Comparison of ENCODE assay signal across 20 cellular contexts in the genomic region with DNA sequence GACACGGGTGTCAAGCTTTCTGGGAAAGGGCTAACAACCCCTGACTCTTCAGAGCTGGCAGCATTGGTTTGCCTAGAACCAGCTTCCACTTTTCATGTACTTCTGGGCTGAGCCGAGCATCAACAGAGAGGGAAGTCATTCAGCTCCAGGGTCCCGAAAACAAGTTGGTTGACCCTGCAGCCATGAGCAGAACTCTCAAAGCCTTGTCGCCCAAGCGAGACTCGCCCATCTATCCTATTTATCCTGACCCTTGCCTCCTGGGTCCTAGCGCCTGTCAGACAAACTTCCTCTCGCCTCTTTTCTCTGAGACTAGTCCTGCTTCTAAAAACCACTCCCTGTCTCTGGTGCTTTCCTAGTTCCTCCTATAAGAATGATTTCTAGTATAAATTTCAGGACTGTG. TPM values are rescaled to one million over a fixed set of nuclear protein-coding genes. Genes with fewer than 3 reads are reported as not detected.
DNase-seq lines count a peak whose midpoint lies in the region; ATAC-seq, FAIRE-seq and TF ChIP-seq lines count a peak whose summit lies in the region.
"Had no signal": no experiment of that assay in that cellular context is flagged by ENCODE, and none has a peak within 500 bp of the region (broad histone marks: within the 10 kb centered on the region; RNA-seq: fewer than 3 reads in every experiment).

No MANE protein-coding gene starts in this region.

- POLR2A ChIA-PET in HepG2 (lab: Yijun Ruan, JAX): no interaction called here

- H3K27me3 Mint-ChIP-seq in activated T-helper 1 cell treated with anti-CD3 and anti-CD28 coated beads, Interleukin-12 subunit alpha, Interleukin-12 subunit beta, Interleukin-2, Interleukin-4 antibody, amounts not matched to agents 30 ng/mL and 10 ng/mL and 1 ng/mL, durations not matched to agents 14 hours and 24 hours and 36 hours (ENCODE audit: insufficient read depth): peaks cover 3% of the 10 kb centered on the region
- H3K27me3 Mint-ChIP-seq in stimulated activated naive CD8-positive, alpha-beta T cell treated with anti-CD3 and anti-CD28 coated beads, Interleukin-15, amount 100 ng/mL, for 72 hours: peaks cover 20% of the 10 kb centered on the region

- no peaks in the 10 kb centered on the region for H3K4me1 Mint-ChIP-seq in activated T-helper 1 cell treated with anti-CD3 and anti-CD28 coated beads, Interleukin-12 subunit alpha, Interleukin-12 subunit beta, Interleukin-2, Interleukin-4 antibody, amounts not matched to agents 30 ng/mL and 10 ng/mL and 1 ng/mL, durations not matched to agents 14 hours and 24 hours and 36 hours (ENCODE audit: low read depth)
- H3K4me1 Mint-ChIP-seq in stimulated activated naive CD8-positive, alpha-beta T cell treated with anti-CD3 and anti-CD28 coated beads, Interleukin-15, amount 100 ng/mL, for 72 hours: no peaks in the 10 kb centered on the region

- intact Hi-C loops in HepG2 (cut with micrococcal nuclease; ENCODE audit: unreplicated experiment): no loop called here
- intact Hi-C loops in right lobe of liver (cut with DNase I): no loop called here
- intact Hi-C loops in activated T-helper 1 cell treated with anti-CD3 and anti-CD28 coated beads, Interleukin-12 subunit alpha, Interleukin-12 subunit beta, Interleukin-2, Interleukin-4 antibody, amounts not matched to agents 30 ng/mL and 10 ng/mL and 1 ng/mL, durations not matched to agents 14 hours and 24 hours and 36 hours (cut with micrococcal nuclease): no loop called here
- intact Hi-C loops in kidney (cut with DNase I): no loop called here

- H3K27me3 ChIP-seq in HepG2 (ENCODE audit: control insufficient read depth in 1 of 2, insufficient read depth in 2 of 2, low read length in 2 of 2) (peaks cover 0 to 12% of the 10 kb centered on the region in 2 experiments; a peak in 1 of 5 replicates), right lobe of liver (no peaks in the 10 kb centered on the region), lung (ENCODE audit: control insufficient read depth, insufficient read depth) (no peaks in the 10 kb centered on the region)

- H3K4me3 ChIP-seq in HepG2 (replicated peaks in 1 of 3; ENCODE audit: insufficient read depth in 1 of 3, low read depth in 2 of 3, low read length in 3 of 3): no peak overlapping the region
- H3K4me3 ChIP-seq in right lobe of liver: no peak overlapping the region
- no peak overlapping the region for H3K4me3 ChIP-seq in lung
- no peak overlapping the region for H3K4me3 ChIP-seq in kidney (ENCODE audit: low read length in 2 of 2)

- FAIRE-seq in HepG2 (lab: Jason Lieb, UNC) (no peak), kidney (lab: Jason Lieb, UNC) (no peak)
- FAIRE-seq: A204.1, G401.6, GM12891, H54 had no signal

- no peak for TF ChIP-seq RAD21 in HepG2 (CRISPR knock-in tag; IDR thresholded peaks at IDR 0.05)

- H3K79me2 ChIP-seq in HepG2 (ENCODE audit: insufficient read depth, low read length): no peaks in the 10 kb centered on the region

- H3K4me1 ChIP-seq in HepG2 (ENCODE audit: insufficient read depth, low read length): no peaks in the 10 kb centered on the region
- no peaks in the 10 kb centered on the region for H3K4me1 ChIP-seq in right lobe of liver
- H3K4me1 ChIP-seq in lung (ENCODE audit: control insufficient read depth in 2 of 2, insufficient read depth in 2 of 2, low read length in 2 of 2): no peaks in the 10 kb centered on the region
- no peaks in the 10 kb centered on the region for H3K4me1 ChIP-seq in kidney (ENCODE audit: control insufficient read depth in 1 of 2, insufficient read depth in 1 of 2, low read depth in 1 of 2, low read length in 2 of 2)

- H3K4me3 Mint-ChIP-seq in activated T-helper 1 cell treated with anti-CD3 and anti-CD28 coated beads, Interleukin-12 subunit alpha, Interleukin-12 subunit beta, Interleukin-2, Interleukin-4 antibody, amounts not matched to agents 30 ng/mL and 10 ng/mL and 1 ng/mL, durations not matched to agents 14 hours and 24 hours and 36 hours: no peak overlapping the region
- peak overlapping the region in 1 of 2 donors; percentile 31 for H3K4me3 Mint-ChIP-seq in stimulated activated naive CD8-positive, alpha-beta T cell treated with anti-CD3 and anti-CD28 coated beads, Interleukin-15, amount 100 ng/mL, for 72 hours

- no peaks in the 10 kb centered on the region for H3K36me3 ChIP-seq in HepG2 (replicated peaks in 1 of 2; ENCODE audit: control insufficient read depth in 1 of 2, insufficient read depth in 2 of 2, low read length in 2 of 2)
- H3K36me3 ChIP-seq in right lobe of liver: no peaks in the 10 kb centered on the region
- no peaks in the 10 kb centered on the region for H3K36me3 ChIP-seq in lung (ENCODE audit: control insufficient read depth in 2 of 2, insufficient read depth in 2 of 2, low read length in 2 of 2)
- no peaks in the 10 kb centered on the region for H3K36me3 ChIP-seq in kidney (ENCODE audit: control insufficient read depth in 1 of 2, insufficient read depth in 2 of 2, low read length in 2 of 2)

- H3K9ac ChIP-seq in HepG2 (ENCODE audit: insufficient read depth, low read depth, low read length): no peak overlapping the region
- no peak overlapping the region for H3K9ac ChIP-seq in kidney (ENCODE audit: low read length in 2 of 2)

- no peak for DNase-seq in HepG2 (ENCODE audit: low spot score)
- no peak for DNase-seq in right lobe of liver
- peak; percentile 44 for DNase-seq in SK-MEL-5 (ENCODE audit: low read depth, low spot score)
- peak; percentile 17 for DNase-seq in lung (ENCODE audit: low spot score)
- DNase-seq in ureter (ENCODE audit: low spot score): peak; percentile 24
- DNase-seq in activated T-helper 1 cell treated with anti-CD3 and anti-CD28 coated beads, Interleukin-12 subunit alpha, Interleukin-12 subunit beta, Interleukin-2, Interleukin-4 antibody, amounts not matched to agents 30 ng/mL and 10 ng/mL and 1 ng/mL, durations not matched to agents 14 hours and 24 hours and 36 hours (ENCODE audit: low spot score): no peak
- no peak for DNase-seq in stimulated activated naive CD8-positive, alpha-beta T cell treated with anti-CD3 and anti-CD28 coated beads, Interleukin-15, amount 100 ng/mL, for 72 hours
- no peak for DNase-seq in kidney
- DNase-seq: COR-L47, IMR-90, NCI-H1436, NCI-H2081 treated with DMSO at 0.1 percent for 48 hours, NCI-H226, SIG-M5 had no signal

- in situ Hi-C loops in HepG2 (cut with HindIII; ENCODE audit: extremely low pct_ligation_motif_present, low pct_unique_long_range_greater_than_20kb): no loop called here
- in situ Hi-C loops in SK-MEL-5 (cut with HindIII; ENCODE audit: low pct_unique_long_range_greater_than_20kb, low sequenced_read_pairs): no loop called here

- no TSS peak for BruUV-seq in HepG2 (replicated peaks; lab: Mats Ljungman, UMichigan)

- H3K4me2 ChIP-seq in HepG2 (ENCODE audit: low read depth, low read length): peak overlapping the region; percentile 11; the same call in 1 of the 2 replicates

- TF ChIP-seq EP300 in HepG2 (IDR thresholded peaks at IDR 0.05; ENCODE audit: low read depth in 2 of 2, low read length in 2 of 2) (no peak), HepG2 (CRISPR knock-in tag; IDR thresholded peaks at IDR 0.05; ENCODE audit: borderline replicate concordance) (no peak)

- peaks cover 29% of the 10 kb centered on the region for H3K9me3 ChIP-seq in HepG2 (ENCODE audit: low read length)
- H3K9me3 ChIP-seq in right lobe of liver: peaks cover 0 to 11% (median 0%) of the 10 kb centered on the region in 4 donors
- H3K9me3 ChIP-seq in lung (ENCODE audit: control insufficient read depth in 2 of 2, insufficient read depth in 1 of 2, low read length in 1 of 2): peaks cover 7 to 19% of the 10 kb centered on the region in 2 donors
- peaks cover 2 to 21% of the 10 kb centered on the region in 2 donors for H3K9me3 ChIP-seq in kidney (ENCODE audit: control insufficient read depth in 1 of 2, low read length in 2 of 2)

- TF ChIP-seq CTCF in HepG2 (CRISPR knock-in tag; IDR thresholded peaks at IDR 0.05) (no peak), right lobe of liver (IDR thresholded peaks at IDR 0.05) (no peak), lung (IDR thresholded peaks at IDR 0.05; ENCODE audit: control extremely low read depth, extremely low read depth) (no peak), kidney (IDR thresholded peaks at IDR 0.05; ENCODE audit: borderline replicate concordance, extremely low read depth, insufficient read depth) (no peak)

- ATAC-seq in HepG2: no peak
- no peak for ATAC-seq in right lobe of liver
- ATAC-seq in lung (ENCODE audit: insufficient read depth, low FRiP score): no peak
- no peak for ATAC-seq in stimulated activated naive CD8-positive, alpha-beta T cell treated with anti-CD3 and anti-CD28 coated beads, Interleukin-15, amount 100 ng/mL, for 72 hours

- TF ChIP-seq POLR2A in HepG2 (IDR thresholded peaks at IDR 0.05; ENCODE audit: insufficient read depth in 1 of 2, low read depth in 2 of 2, low read length in 2 of 2) (no peak), right lobe of liver (IDR thresholded peaks at IDR 0.05) (no peak)

- no peaks in the 10 kb centered on the region for H4K20me1 ChIP-seq in HepG2 (ENCODE audit: insufficient read depth, low read length)

- H3K27ac ChIP-seq in HepG2 (ENCODE audit: extremely low read length, insufficient read depth, low read length): no peak overlapping the region
- no peak overlapping the region for H3K27ac ChIP-seq in right lobe of liver
- no peak overlapping the region for H3K27ac ChIP-seq in lung (ENCODE audit: low read depth in 1 of 2, low read length in 1 of 2)
- H3K27ac ChIP-seq in kidney (ENCODE audit: low read depth in 2 of 2, low read length in 2 of 2): no peak overlapping the region

- CTCF ChIA-PET in HepG2 (lab: Yijun Ruan, JAX; ENCODE audit: low intra/inter-chr PET ratio, low total read pairs): no interaction called here

- H2AFZ ChIP-seq in HepG2 (ENCODE audit: low read length): no peak overlapping the region

- 19% methylated on average over 8 of the region's 8 CpGs for WGBS in HepG2 (ENCODE audit: low lambda C conversion rate)
- WGBS in right lobe of liver (ENCODE audit: insufficient coverage, low coverage, low lambda C conversion rate, missing lambda C conversion rate): 11% methylated on average over 8 of the region's 8 CpGs
- WGBS in lung, 2 donors: 23 to 34% methylated on average over 8 of the region's 8 CpGs

- H3K36me3 Mint-ChIP-seq in activated T-helper 1 cell treated with anti-CD3 and anti-CD28 coated beads, Interleukin-12 subunit alpha, Interleukin-12 subunit beta, Interleukin-2, Interleukin-4 antibody, amounts not matched to agents 30 ng/mL and 10 ng/mL and 1 ng/mL, durations not matched to agents 14 hours and 24 hours and 36 hours (ENCODE audit: low read depth): no peaks in the 10 kb centered on the region

- H3K9me3 Mint-ChIP-seq in activated T-helper 1 cell treated with anti-CD3 and anti-CD28 coated beads, Interleukin-12 subunit alpha, Interleukin-12 subunit beta, Interleukin-2, Interleukin-4 antibody, amounts not matched to agents 30 ng/mL and 10 ng/mL and 1 ng/mL, durations not matched to agents 14 hours and 24 hours and 36 hours: peaks cover 26% of the 10 kb centered on the region
- peaks cover 40 to 55% of the 10 kb centered on the region in 2 donors for H3K9me3 Mint-ChIP-seq in stimulated activated naive CD8-positive, alpha-beta T cell treated with anti-CD3 and anti-CD28 coated beads, Interleukin-15, amount 100 ng/mL, for 72 hours

- H3K27ac Mint-ChIP-seq in activated T-helper 1 cell treated with anti-CD3 and anti-CD28 coated beads, Interleukin-12 subunit alpha, Interleukin-12 subunit beta, Interleukin-2, Interleukin-4 antibody, amounts not matched to agents 30 ng/mL and 10 ng/mL and 1 ng/mL, durations not matched to agents 14 hours and 24 hours and 36 hours: no peak overlapping the region
- no peak overlapping the region for H3K27ac Mint-ChIP-seq in stimulated activated naive CD8-positive, alpha-beta T cell treated with anti-CD3 and anti-CD28 coated beads, Interleukin-15, amount 100 ng/mL, for 72 hours

RNA-seq across cellular contexts. Expression of a gene that starts 47.9 kb away (rescaled TPM):
- total RNA-seq in HepG2 (2016; rRNA removed; fragmentation: Illumina TruSeq; extraction: Trizol) (not detected in 2 replicates), right lobe of liver (not detected), lung (not detected), ureter (not detected), kidney (not detected)
- total RNA-seq in HepG2 (2016; cell fraction: cytosol; rRNA removed; fragmentation: Illumina TruSeq; extraction: Trizol; ENCODE audit: low read depth): not detected in 2 replicates
- not detected in 2 replicates for total RNA-seq in HepG2 (2016; cell fraction: insoluble cytoplasmic fraction; rRNA removed; fragmentation: Illumina TruSeq; extraction: Trizol)
- total RNA-seq in HepG2 (2016; cell fraction: membrane; rRNA removed; fragmentation: Illumina TruSeq; extraction: Trizol): not detected in 2 replicates
- total RNA-seq in HepG2 (2016; cell fraction: nucleus; rRNA removed; fragmentation: Illumina TruSeq; extraction: Trizol): not detected in 2 replicates
- polyA plus RNA-seq in HepG2 (2011; rRNA removed) (not detected in 2 replicates), lung (not detected), kidney (ENCODE audit: insufficient read depth, low read depth, low replicate concordance) (not detected)
- polyA plus RNA-seq in HepG2 (2011; cell fraction: cytosol; rRNA removed): not detected in 2 replicates
- not detected in 2 replicates for polyA plus RNA-seq in HepG2 (2011; cell fraction: nucleus; rRNA removed)
- not detected in 2 replicates for polyA plus RNA-seq in HepG2 (2012)
- polyA plus RNA-seq in HepG2 (2016; cell fraction: cytosol; fragmentation: Illumina TruSeq; extraction: Trizol; ENCODE audit: low read depth): not detected in 2 replicates
- not detected in 2 replicates for polyA plus RNA-seq in HepG2 (2016; cell fraction: insoluble cytoplasmic fraction; fragmentation: Illumina TruSeq; extraction: Trizol; ENCODE audit: low read depth)
- polyA plus RNA-seq in HepG2 (2016; cell fraction: membrane; fragmentation: Illumina TruSeq; extraction: Trizol; ENCODE audit: low read depth): not detected in 2 replicates
- polyA plus RNA-seq in HepG2 (2016; cell fraction: nucleus; fragmentation: Illumina TruSeq; extraction: Trizol; ENCODE audit: insufficient read depth, low read depth): not detected in 2 replicates
- polyA minus RNA-seq in HepG2 (2011; rRNA and poly(A)+ RNA removed; ENCODE audit: low replicate concordance): not detected in 2 replicates
- polyA minus RNA-seq in HepG2 (2011; cell fraction: cytosol; rRNA and poly(A)+ RNA removed): not detected in 2 replicates
- not detected in 2 replicates for polyA minus RNA-seq in HepG2 (2011; cell fraction: nucleus; rRNA and poly(A)+ RNA removed)
- total RNA-seq in SK-MEL-5 (2014; rRNA removed; shearing (Covaris generic)): not detected in 2 replicates
- not detected in 2 replicates for polyA plus RNA-seq in SK-MEL-5 (2015; cell fraction: cytosol; rRNA removed)
- not detected in 2 replicates for polyA plus RNA-seq in SK-MEL-5 (2015; cell fraction: nucleus; rRNA removed)
- total RNA-seq in activated T-helper 1 cell treated with anti-CD3 and anti-CD28 coated beads, Interleukin-12 subunit alpha, Interleukin-12 subunit beta, Interleukin-2, Interleukin-4 antibody, amounts not matched to agents 30 ng/mL and 10 ng/mL and 1 ng/mL, durations not matched to agents 14 hours and 24 hours and 36 hours: not detected in 2 replicates
- total RNA-seq: IMR-90, LHCN-M2 had no signal
- polyA plus RNA-seq: CD14-positive monocyte, IMR-90 had no signal

Comparison
In these comparisons a context has a peak if more than half of its experiments do, and no peak if none do; other contexts are left out.
1. DNase-seq: peak in SK-MEL-5 (single experiment), lung (single experiment) and ureter (single experiment); none in HepG2 (single experiment), right lobe of liver (0 of 3), activated T-helper 1 cell treated with anti-CD3 and anti-CD28 coated beads, Interleukin-12 subunit alpha, Interleukin-12 subunit beta, Interleukin-2, Interleukin-4 antibody, amounts not matched to agents 30 ng/mL and 10 ng/mL and 1 ng/mL, durations not matched to agents 14 hours and 24 hours and 36 hours (single experiment), stimulated activated naive CD8-positive, alpha-beta T cell treated with anti-CD3 and anti-CD28 coated beads, Interleukin-15, amount 100 ng/mL, for 72 hours (0 of 2) and kidney (single experiment).